12 cellular contexts compared by ENCODE assay signal in the genomic region with DNA sequence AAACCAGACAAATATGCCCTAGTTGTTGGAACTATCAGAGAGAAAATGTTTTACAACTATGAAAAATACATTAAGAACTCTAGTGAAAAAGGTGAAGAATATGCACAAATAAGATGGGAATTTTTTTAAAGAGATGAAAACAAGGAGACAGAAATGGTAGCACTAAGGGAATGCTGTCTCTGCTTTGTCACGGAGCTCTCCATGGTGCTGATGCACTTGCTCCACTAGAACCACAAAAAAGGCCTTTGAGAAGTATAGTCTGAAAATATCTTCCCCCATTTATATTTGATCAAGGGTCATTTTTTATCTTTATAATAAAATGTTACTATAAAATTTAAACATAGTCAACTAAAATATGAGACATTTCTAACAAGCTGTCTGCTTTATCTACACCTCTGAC.
DNase-seq lines count a peak whose midpoint lies in the region.
"Had no signal": no experiment of that assay in that cellular context is flagged by ENCODE, and none has a peak within 500 bp of the region (broad histone marks: within the 10 kb centered on the region; RNA-seq: fewer than 3 reads in every experiment).

No MANE protein-coding gene starts in this region.

- H2BK5ac ChIP-seq in mesendoderm (ENCODE audit: low read length): no peak overlapping the region

- H3K18ac ChIP-seq in mesendoderm (ENCODE audit: low read length): no peak overlapping the region

- H3K4me1 ChIP-seq in GM23248 (ENCODE audit: insufficient read depth) (no peaks in the 10 kb centered on the region), mesendoderm (ENCODE audit: control insufficient read depth, low read depth, low read length) (no peaks in the 10 kb centered on the region)
- H3K4me1 ChIP-seq: adrenal gland had no signal

- no peak overlapping the region for H3K9ac ChIP-seq in GM23248
- no peak overlapping the region for H3K9ac ChIP-seq in mesendoderm (ENCODE audit: low read length)

- H3K79me1 ChIP-seq in mesendoderm (ENCODE audit: low read length): no peaks in the 10 kb centered on the region

- H3K23ac ChIP-seq in mesendoderm (ENCODE audit: low read length): no peak overlapping the region

- in situ Hi-C loops in GM23248 (cut with MboI): no loop called here

- no peak overlapping the region for H3K4me3 ChIP-seq in GM23248
- H3K4me3 ChIP-seq in mesendoderm (ENCODE audit: low read length): no peak overlapping the region
- H3K4me3 ChIP-seq: adrenal gland had no signal

- no peak overlapping the region for H2BK15ac ChIP-seq in mesendoderm (replicated peaks; ENCODE audit: low read depth)

- H3K9me3 ChIP-seq in GM23248 (ENCODE audit: low read depth): no peaks in the 10 kb centered on the region
- H3K9me3 ChIP-seq: adrenal gland had no signal

- H3K56ac ChIP-seq in mesendoderm (ENCODE audit: low read length): no peak overlapping the region

- DNase-seq in GM23248 (peak; percentile 0), Kasumi-1 (lab: John Stamatoyannopoulos, UW) (peak; percentile 37 to 49), amniotic epithelial cell (ENCODE audit: low read depth) (peak; percentile 0), mesendoderm (peak; percentile 47), HuH-7 (ENCODE audit: low spot score) (no peak), DMS79 (lab: John Stamatoyannopoulos, UW) (no peak), NCI-H345 (lab: John Stamatoyannopoulos, UW) (no peak)
- DNase-seq in activated effector memory CD4-positive, alpha-beta T cell treated with anti-CD3 and anti-CD28 coated beads, Interleukin-2, amount 50 U/mL, for 16 hours: no peak
- DNase-seq: DMS79 treated with DMSO at 0.1 percent for 48 hours; effector CD8-positive, alpha-beta T cell; NCI-H1930 had no signal

- no peaks in the 10 kb centered on the region for H4K20me1 ChIP-seq in GM23248 (ENCODE audit: insufficient read depth)

- H4K5ac ChIP-seq in mesendoderm (ENCODE audit: low read length): no peak overlapping the region

- no peaks in the 10 kb centered on the region for H3F3A ChIP-seq in GM23248 (ENCODE audit: insufficient read depth)

- no peak overlapping the region for H2AFZ ChIP-seq in GM23248

- H2BK120ac ChIP-seq in mesendoderm (ENCODE audit: low read depth, low read length): no peak overlapping the region

- no peak overlapping the region for H3K27ac ChIP-seq in GM23248
- H3K27ac ChIP-seq in mesendoderm (ENCODE audit: low read depth, low read length): no peak overlapping the region
- H3K27ac ChIP-seq: adrenal gland had no signal

- no peaks in the 10 kb centered on the region for H3K79me2 ChIP-seq in GM23248 (ENCODE audit: insufficient read depth)
- no peaks in the 10 kb centered on the region for H3K79me2 ChIP-seq in mesendoderm (ENCODE audit: control insufficient read depth, insufficient read depth, low read length)

- no peak overlapping the region for H2AK5ac ChIP-seq in mesendoderm (ENCODE audit: low read length)

- H3K27me3 ChIP-seq in GM23248 (replicated peaks; ENCODE audit: insufficient read depth) (no peaks in the 10 kb centered on the region), mesendoderm (ENCODE audit: insufficient read depth, low read length, poor library complexity) (no peaks in the 10 kb centered on the region)
- H3K27me3 ChIP-seq: adrenal gland had no signal

- H3K4ac ChIP-seq in mesendoderm (ENCODE audit: low read depth, low read length): no peak overlapping the region

- H3K9me2 ChIP-seq in GM23248 (ENCODE audit: insufficient read depth): no peaks in the 10 kb centered on the region

- H3K4me2 ChIP-seq in GM23248 (ENCODE audit: unreplicated experiment) (no peak overlapping the region), mesendoderm (ENCODE audit: low read length) (no peak overlapping the region)

- H3K36me3 ChIP-seq in GM23248 (ENCODE audit: low read depth) (no peaks in the 10 kb centered on the region), mesendoderm (ENCODE audit: control insufficient read depth, insufficient read depth, low read length) (no peaks in the 10 kb centered on the region)
- H3K36me3 ChIP-seq: adrenal gland had no signal

- 0% methylated on average over 1 of the region's 1 CpG for WGBS in GM23248 (ENCODE audit: low coverage in 1 of 2, low lambda C conversion rate in 2 of 2, missing lambda C conversion rate in 2 of 2), 2 experiments
- no CpG with 5 or more reads among the region's 1 CpG for WGBS in mesendoderm (ENCODE audit: extremely low coverage, insufficient coverage, low lambda C conversion rate)

- no peak overlapping the region for H4K8ac ChIP-seq in mesendoderm (ENCODE audit: low read depth, low read length)

Comparison
In these comparisons a context has a peak if more than half of its experiments do, and no peak if none do; other contexts are left out.
1. DNase-seq: peak in GM23248 (single experiment), Kasumi-1 (2 of 2), amniotic epithelial cell (single experiment) and mesendoderm (single experiment); none in HuH-7 (single experiment), DMS79 (single experiment), activated effector memory CD4-positive, alpha-beta T cell treated with anti-CD3 and anti-CD28 coated beads, Interleukin-2, amount 50 U/mL, for 16 hours (single experiment) and NCI-H345 (single experiment).